ENCODE assay signal across 16 cellular contexts in genomic region chr17:28700830-28701492, GRCh38. TPM values are rescaled to one million over a fixed set of nuclear protein-coding genes. Genes with fewer than 3 reads are reported as not detected.
DNase-seq lines count a peak whose midpoint lies in the region; ATAC-seq and TF ChIP-seq lines count a peak whose summit lies in the region.
"Had no signal": no experiment of that assay in that cellular context is flagged by ENCODE, and none has a peak within 500 bp of the region (broad histone marks: within the 10 kb centered on the region; RNA-seq: fewer than 3 reads in every experiment).

No MANE protein-coding gene starts in this region.

- H3K9me3 ChIP-seq in HEK293 (ENCODE audit: control insufficient read depth, insufficient read depth, low read depth, low read length) = no peaks in the 10 kb centered on the region
- no peaks in the 10 kb centered on the region for H3K9me3 ChIP-seq in CD8-positive, alpha-beta T cell (ENCODE audit: low read length)
- H3K9me3 ChIP-seq: tibial artery had no signal

- 0 out of 2 replicates have a peak overlapping the region, but pooled peaks have one; percentile 11 for H3K27ac ChIP-seq in HEK293 (ENCODE audit: extremely low read depth, low read depth, low read length)
- H3K27ac ChIP-seq in RWPE1 = peak overlapping the region; percentile 51; the same call in 1 of the 2 replicates
- H3K27ac ChIP-seq in layer of hippocampus (ENCODE audit: low read depth, low read length) = peak overlapping the region; percentile 79
- no peak overlapping the region for H3K27ac ChIP-seq in CD8-positive, alpha-beta T cell (ENCODE audit: low read depth, low read length)
- H3K27ac ChIP-seq: foreskin keratinocyte, tibial artery, WERI-Rb-1 had no signal

- DNase-seq in RWPE1 (ENCODE audit: low spot score) (no peak), NCI-H1930 (lab: John Stamatoyannopoulos, UW) (no peak)
- no peak for DNase-seq in CD8-positive, alpha-beta T cell
- DNase-seq: foreskin keratinocyte; GF-D8; left colon; NCI-H146; NCI-H345; stimulated activated CD4-positive, alpha-beta T cell treated with anti-CD3 and anti-CD28 coated beads, Interleukin-12 subunit alpha, Interleukin-12 subunit beta, amount 100 ng/mL, for 4 hours; tibial artery; WERI-Rb-1 had no signal

- no peaks in the 10 kb centered on the region for H3K27me3 ChIP-seq in layer of hippocampus (ENCODE audit: control insufficient read depth, insufficient read depth, low read length)
- H3K27me3 ChIP-seq in CD8-positive, alpha-beta T cell (ENCODE audit: insufficient read depth, low read length) = no peaks in the 10 kb centered on the region
- H3K27me3 ChIP-seq: foreskin keratinocyte, tibial artery had no signal

- H3K4me1 ChIP-seq in HEK293 (ENCODE audit: control insufficient read depth, insufficient read depth, low read length) = no peaks in the 10 kb centered on the region
- no peaks in the 10 kb centered on the region for H3K4me1 ChIP-seq in CD8-positive, alpha-beta T cell (ENCODE audit: insufficient read depth, low read length)
- H3K4me1 ChIP-seq: foreskin keratinocyte, tibial artery had no signal

- CTCF ChIA-PET in HEK293 (lab: Yijun Ruan, JAX) (interaction anchor here (0.5 kb wide), 2 partner anchors 18 to 142 kb away, joined by 3 read pairs; partner anchors contain the start of gene FAM222B), RWPE1 (lab: Yijun Ruan, JAX) (no interaction called here)
- CTCF ChIA-PET in CD8-positive, alpha-beta T cell (lab: Charles Lee) = interaction anchor here (1.1 to 1.2 kb wide), 2 partner anchors 24 to 26 kb away, joined by 3 read pairs; no protein-coding TSS in a partner anchor

- no peaks in the 10 kb centered on the region for H3K4me1 Mint-ChIP-seq in CD8-positive, alpha-beta T cell (ENCODE audit: low read depth)
- H3K4me1 Mint-ChIP-seq: mesothelial cell of epicardium had no signal

- no peaks in the 10 kb centered on the region for H3K9me3 Mint-ChIP-seq in CD8-positive, alpha-beta T cell
- H3K9me3 Mint-ChIP-seq: mesothelial cell of epicardium had no signal

- intact Hi-C loops in CD8-positive, alpha-beta T cell (cut with DNase I, micrococcal nuclease) = no loop called here

- H3K27ac Mint-ChIP-seq in CD8-positive, alpha-beta T cell = no peak overlapping the region
- H3K27ac Mint-ChIP-seq: mesothelial cell of epicardium had no signal

- ATAC-seq in CD8-positive, alpha-beta T cell = no peak
- no peak for ATAC-seq in GM21723 (IDR thresholded peaks at IDR 0.05; ENCODE audit: unreplicated experiment)
- ATAC-seq: foreskin keratinocyte, left colon, Right ventricle myocardium inferior had no signal

- H3K36me3 ChIP-seq in HEK293 (ENCODE audit: control insufficient read depth in 2 of 2, insufficient read depth in 1 of 2, low read length in 2 of 2) = peaks cover 24 to 96% of the 10 kb centered on the region in 2 experiments
- peaks cover 55% of the 10 kb centered on the region for H3K36me3 ChIP-seq in CD8-positive, alpha-beta T cell (ENCODE audit: insufficient read depth, low read length)

- POLR2A ChIA-PET in HEK293 (lab: Yijun Ruan, JAX) = interaction anchor here (1.7 to 2.6 kb wide), 3 partner anchors 10 to 24 kb away, joined by 5 to 17 read pairs (median 6); partner anchors contain the start of gene PROCA1
- POLR2A ChIA-PET in RWPE1 (lab: Yijun Ruan, JAX; ENCODE audit: low non-redundant PET) = interaction anchor here (0.5 kb wide), 1 partner anchor 90 kb away, joined by 3 read pairs; no protein-coding TSS in a partner anchor
- POLR2A ChIA-PET in CD8-positive, alpha-beta T cell (lab: Charles Lee) = interaction anchor here (3.8 kb wide), 1 partner anchor 10 kb away, joined by 18 read pairs; the partner anchor contains the start of gene PROCA1

- no peak overlapping the region for H3K4me3 ChIP-seq in HEK293 (ENCODE audit: low read depth, low read length)
- no peak overlapping the region for H3K4me3 ChIP-seq in CD8-positive, alpha-beta T cell (ENCODE audit: low read depth, low read length)
- H3K4me3 ChIP-seq: tibial artery had no signal

- H3K27me3 Mint-ChIP-seq in CD8-positive, alpha-beta T cell (ENCODE audit: low read depth) = no peaks in the 10 kb centered on the region

- peaks cover 79% of the 10 kb centered on the region for H3K36me3 Mint-ChIP-seq in CD8-positive, alpha-beta T cell

- no peak overlapping the region for H3K4me3 Mint-ChIP-seq in CD8-positive, alpha-beta T cell
- H3K4me3 Mint-ChIP-seq: mesothelial cell of epicardium had no signal

- no peak for TF ChIP-seq CTCF in HEK293 (tag by site-specific recombination; IDR thresholded peaks at IDR 0.05)
- no peak for TF ChIP-seq CTCF in RWPE1 (conservative IDR thresholded peaks at IDR 0.05; ENCODE audit: low read depth)
- TF ChIP-seq CTCF in CD8-positive, alpha-beta T cell (IDR thresholded peaks at IDR 0.05) = no peak

TF ChIP-seq in HEK293, 187 proteins besides CTCF, POLR2A, EP300 and RAD21:
- TF ChIP-seq ELK4 (IDR thresholded peaks at IDR 0.05; ENCODE audit: borderline replicate concordance, low read depth, low read length) = no peak
- 0 out of 2 replicates have a peak, but pooled peaks have one; percentile 22 for TF ChIP-seq ZNF600 (tag by site-specific recombination; IDR thresholded peaks at IDR 0.05)
TF ChIP-seq in HEK293: peak in this region for 1.

RNA-seq across cellular contexts. Expression of gene PROCA1, which starts 10.7 kb away (rescaled TPM):
- 1 to 10 TPM; 2.0 to 2.8 TPM for total RNA-seq in CD8-positive, alpha-beta T cell

RNA-seq across cellular contexts. Expression of gene RAB34, which starts 16.7 kb away (rescaled TPM):
- total RNA-seq in CD8-positive, alpha-beta T cell = 10 to 100 TPM; 13.9 to 14.1 TPM

RNA-seq across cellular contexts. Expression of gene RPL23A, which starts 18.8 kb away (rescaled TPM):
- 1,000 to 10,000 TPM; 3,569 to 3,587 TPM for total RNA-seq in CD8-positive, alpha-beta T cell

RNA-seq across cellular contexts. Expression of gene TLCD1, which starts 25.1 kb away (rescaled TPM):
- total RNA-seq in CD8-positive, alpha-beta T cell = 1 to 10 TPM in 1 of 2 experiments, under 1 TPM in 1; 0.73 to 1.1 TPM

RNA-seq across cellular contexts. Expression of gene NEK8, which starts 27.6 kb away (rescaled TPM):
- 1 to 10 TPM; 3.4 to 3.6 TPM for total RNA-seq in CD8-positive, alpha-beta T cell
